Comparison of ENCODE assay signal across 9 cellular contexts in the genomic region with DNA sequence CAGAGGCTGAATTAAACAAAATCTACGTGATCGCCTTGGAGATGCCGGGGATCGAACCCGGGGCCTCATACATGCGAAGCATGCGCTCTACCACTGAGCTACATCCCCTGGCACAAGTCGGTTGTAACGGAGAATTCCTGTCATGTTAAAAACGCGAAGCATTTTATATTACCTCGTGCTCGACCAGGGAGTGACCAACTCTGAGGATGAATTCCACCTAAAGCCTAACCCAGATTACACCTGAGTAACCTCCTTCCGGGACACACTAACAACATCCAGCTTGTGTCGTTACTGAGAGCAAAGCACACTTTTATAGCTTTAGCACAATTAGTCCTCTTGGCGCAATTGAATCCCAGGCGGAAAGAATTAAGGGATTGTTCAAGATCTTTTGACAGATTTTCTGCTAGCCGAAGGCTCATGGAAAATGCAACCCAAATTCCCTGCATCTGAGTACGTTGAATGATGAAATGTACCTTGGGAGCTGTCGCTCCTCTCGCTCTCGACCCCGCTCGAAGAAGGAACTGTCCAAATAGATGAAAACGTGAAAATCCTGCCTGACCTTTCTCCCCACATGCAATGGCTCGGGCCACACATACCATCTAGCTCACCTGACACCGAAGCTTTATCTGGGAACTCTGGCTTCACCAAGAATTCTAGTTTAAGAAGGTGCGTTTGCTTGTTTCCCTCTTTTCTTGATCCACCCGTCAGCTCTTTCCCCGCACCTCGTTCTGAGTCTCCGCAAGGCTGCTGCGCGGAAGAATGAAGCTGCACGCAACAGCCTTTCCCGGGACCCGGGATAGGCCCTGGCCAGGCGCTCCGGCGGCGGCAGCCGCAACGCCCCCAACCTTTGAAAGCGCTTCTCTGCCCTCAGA.
DNase-seq lines count a peak whose midpoint lies in the region; ATAC-seq, FAIRE-seq and TF ChIP-seq lines count a peak whose summit lies in the region.
"Had no signal": no experiment of that assay in that cellular context is flagged by ENCODE, and none has a peak within 500 bp of the region (broad histone marks: within the 10 kb centered on the region; RNA-seq: fewer than 3 reads in every experiment).

No MANE protein-coding gene starts in this region.

- ATAC-seq in GM18861 (IDR thresholded peaks at IDR 0.05; ENCODE audit: unreplicated experiment) (no peak), GM21737 (IDR thresholded peaks at IDR 0.05; ENCODE audit: unreplicated experiment) (no peak)

- no peak for TF ChIP-seq CTCF in GM12865 (IDR thresholded peaks at IDR 0.05; ENCODE audit: insufficient read depth, low read depth, low read length, missing control alignments)

- H3K9me3 ChIP-seq in small intestine (ENCODE audit: control insufficient read depth, low read depth): no peaks in the 10 kb centered on the region
- H3K9me3 ChIP-seq: neutrophil had no signal

- peak overlapping the region; percentile 62 for H3K4me3 ChIP-seq in GM12865 (ENCODE audit: low read depth, low read length)
- H3K4me3 ChIP-seq in small intestine (ENCODE audit: low read depth in 1 of 2, low read length in 2 of 2): no peak overlapping the region

- WGBS in small intestine, 3 donors: 3 to 9% (median 9%) methylated on average over 44 of the region's 44 CpGs

- no peak overlapping the region for H3K27ac ChIP-seq in small intestine (ENCODE audit: low read depth in 1 of 2, low read length in 1 of 2)
- H3K27ac ChIP-seq: neutrophil had no signal

- no peaks in the 10 kb centered on the region for H3K36me3 ChIP-seq in small intestine (ENCODE audit: control insufficient read depth in 2 of 2, insufficient read depth in 2 of 2, low read length in 2 of 2)
- H3K36me3 ChIP-seq: neutrophil had no signal

- H3K4me1 ChIP-seq in small intestine (ENCODE audit: control insufficient read depth in 2 of 2, insufficient read depth in 1 of 2, low read depth in 1 of 2, low read length in 1 of 2): no peaks in the 10 kb centered on the region

- FAIRE-seq in small intestine (lab: Jason Lieb, UNC): no peak

- DNase-seq in A172 (ENCODE audit: low spot score): peak; percentile 72
- DNase-seq in GM12865 (ENCODE audit: low read depth): peak; percentile 82
- peak; percentile 40 for DNase-seq in NCI-H446 treated with DMSO at 0.1 percent for 48 hours (lab: John Stamatoyannopoulos, UW)
- DNase-seq in activated T-cell treated with anti-CD3 and anti-CD28 coated beads for 48 hours (ENCODE audit: low read depth): peak; percentile 71
- peak; percentile 71 for DNase-seq in foreskin melanocyte
- DNase-seq in small intestine: peak; percentile 2

- peaks cover 0 to 11% of the 10 kb centered on the region in 2 donors for H3K27me3 ChIP-seq in small intestine (ENCODE audit: control insufficient read depth in 2 of 2, insufficient read depth in 2 of 2, low read length in 2 of 2)

Comparison
In these comparisons a context has a peak if more than half of its experiments do, and no peak if none do; other contexts are left out.
1. DNase-seq: peak in every context shown above with its lines; median percentile 82 in GM12865; 72 in A172; 71 in activated T-cell treated with anti-CD3 and anti-CD28 coated beads for 48 hours; 71 in foreskin melanocyte; 40 in NCI-H446 treated with DMSO at 0.1 percent for 48 hours; 2 in small intestine.